1 cellular context compared by ENCODE assay signal in genomic region chr11:123550620-123550917, GRCh38.
TF ChIP-seq lines count a peak whose summit lies in the region.

No MANE protein-coding gene starts in this region.

TF ChIP-seq in H1, 55 proteins besides CTCF, POLR2A, EP300 and RAD21:
- no peak for TF ChIP-seq GABPA (IDR thresholded peaks at IDR 0.05; ENCODE audit: borderline replicate concordance, insufficient read depth, low read length)
- TF ChIP-seq KDM1A (IDR thresholded peaks at IDR 0.05; ENCODE audit: borderline replicate concordance, low read length): no peak
- no peak for TF ChIP-seq ATF2 (IDR thresholded peaks at IDR 0.05; ENCODE audit: low read length)
- no peak for TF ChIP-seq CHD1 (IDR thresholded peaks at IDR 0.05; ENCODE audit: low read depth, low read length)
- TF ChIP-seq SRF (IDR thresholded peaks at IDR 0.05; ENCODE audit: low read depth, low read length): no peak
- no peak for TF ChIP-seq HDAC6 (IDR thresholded peaks at IDR 0.05; ENCODE audit: low read depth, low read length)
- TF ChIP-seq RBBP5 (IDR thresholded peaks at IDR 0.05; ENCODE audit: borderline replicate concordance, low read depth, low read length): no peak
- no peak for TF ChIP-seq GTF2F1 (IDR thresholded peaks at IDR 0.05; ENCODE audit: borderline replicate concordance, low read depth, low read length)
- no peak for TF ChIP-seq POU5F1 (IDR thresholded peaks at IDR 0.05; ENCODE audit: low read depth, low read length)
- no peak for TF ChIP-seq RFX5 (IDR thresholded peaks at IDR 0.05; ENCODE audit: borderline replicate concordance, low read depth, low read length)
- TF ChIP-seq MAFK (IDR thresholded peaks at IDR 0.05; ENCODE audit: low read depth, low read length): no peak
- TF ChIP-seq NRF1 (IDR thresholded peaks at IDR 0.05; ENCODE audit: low read depth, low read length): no peak
- no peak for TF ChIP-seq BCL11A (IDR thresholded peaks at IDR 0.05; ENCODE audit: low read depth in 2 of 2, low read length in 2 of 2)
- TF ChIP-seq TAF1 (IDR thresholded peaks at IDR 0.05; ENCODE audit: low read depth, low read length): no peak
